ENCODE assay signal across 13 cellular contexts in genomic region chr10:115941247-115941840, GRCh38.
"Had no signal": no experiment of that assay in that cellular context is flagged by ENCODE, and none has a peak within 500 bp of the region (broad histone marks: within the 10 kb centered on the region; RNA-seq: fewer than 3 reads in every experiment).

No MANE protein-coding gene starts in this region.

- H3K4me1 ChIP-seq: prostate gland, right lobe of liver had no signal

- H3K36me3 ChIP-seq: cardiac muscle cell, esophagus muscularis mucosa, prostate gland, right lobe of liver had no signal

- H3K9me3 ChIP-seq: esophagus muscularis mucosa, prostate gland, right lobe of liver had no signal

- ATAC-seq: activated naive CD8-positive, alpha-beta T cell treated with anti-CD3 and anti-CD28 coated beads, Interleukin-2, amount 50 U/mL, for 24 hours; foreskin keratinocyte had no signal

- H3K27me3 ChIP-seq: cardiac muscle cell, esophagus muscularis mucosa, foreskin keratinocyte, right lobe of liver had no signal

- H3K4me3 ChIP-seq: cardiac muscle cell, esophagus muscularis mucosa, prostate gland, right lobe of liver had no signal

- DNase-seq: activated CD4-positive, alpha-beta T cell treated with anti-CD3 and anti-CD28 coated beads, Interleukin-2, amount 50 U/mL, for 48 hours; activated naive CD4-positive, alpha-beta T cell treated with anti-CD3 and anti-CD28 coated beads for 36 hours; activated naive CD8-positive, alpha-beta T cell treated with anti-CD3 and anti-CD28 coated beads, Interleukin-2, amount 50 U/mL, for 24 hours; activated T-cell treated with anti-CD3 and anti-CD28 coated beads, Interleukin-2, amount 50 U/mL, for 1 hour; foreskin keratinocyte; glutamatergic neuron; right lobe of liver; stimulated activated CD4-positive, alpha-beta T cell treated with anti-CD3 and anti-CD28 coated beads, Interleukin-12 subunit alpha, Interleukin-12 subunit beta, amount 100 ng/mL, for 4 hours; stimulated activated CD4-positive, alpha-beta T cell treated with anti-CD3 and anti-CD28 coated beads, Interleukin-2, amount 100 ng/mL, for 24 hours had no signal

- H3K27ac ChIP-seq: cardiac muscle cell, esophagus muscularis mucosa, foreskin keratinocyte, prostate gland, right lobe of liver, VCaP had no signal
